In genomic region chr17:27649111-27649571, GRCh38 we compare ENCODE assay signal across 7 cellular contexts. TPM values are rescaled to one million over a fixed set of nuclear protein-coding genes. Genes with fewer than 3 reads are reported as not detected.
DNase-seq lines count a peak whose midpoint lies in the region; ATAC-seq, FAIRE-seq and TF ChIP-seq lines count a peak whose summit lies in the region.
"Not testable (repeated sequence)": the region's sequence is repeated elsewhere in the genome, so short reads cannot be mapped to it uniquely, and the experiment has no call there.

No MANE protein-coding gene starts in this region.

- peak overlapping the region; percentile 68 for H3K27ac Mint-ChIP-seq in T-helper 2 cell treated with Interferon-gamma antibody and Interleukin-4, amounts not matched to agents 5 μg/mL and 100 μg/mL, for 36 hours
- peak overlapping the region; percentile 62 for H3K27ac Mint-ChIP-seq in neural crest cell (ENCODE audit: unreplicated experiment)
- H3K27ac Mint-ChIP-seq in stimulated activated memory B cell treated with anti-CD40 and anti-IgM and Interleukin-4, amounts not matched to agents 10 μg/mL and 1 μg/mL and 100 μg/mL, for 72 hours, result peak overlapping the region; percentile 60

- dilution Hi-C loops in endothelial cell of umbilical vein (cut with MboI; ENCODE audit: extremely low pct_ligation_motif_present, low sequenced_read_pairs), result not testable (repeated sequence)

- FAIRE-seq in endothelial cell of umbilical vein (lab: Jason Lieb, UNC); HepG2 (lab: Jason Lieb, UNC): not testable (repeated sequence)

- not testable (repeated sequence) for H3K27me3 Mint-ChIP-seq in T-helper 2 cell treated with Interferon-gamma antibody and Interleukin-4, amounts not matched to agents 5 μg/mL and 100 μg/mL, for 36 hours (ENCODE audit: low read depth); neural crest cell (ENCODE audit: low read depth); stimulated activated memory B cell treated with anti-CD40 and anti-IgM and Interleukin-4, amounts not matched to agents 10 μg/mL and 1 μg/mL and 100 μg/mL, for 72 hours

- BruUV-seq in endothelial cell of umbilical vein (replicated peaks; lab: Mats Ljungman, UMichigan), result TSS peak; percentile 54
- not testable (repeated sequence) for BruUV-seq in HepG2 (replicated peaks; lab: Mats Ljungman, UMichigan)

- intact Hi-C loops in endothelial cell of umbilical vein (cut with micrococcal nuclease); left ventricle myocardium inferior (cut with micrococcal nuclease); HepG2 (cut with micrococcal nuclease; ENCODE audit: unreplicated experiment): not testable (repeated sequence)

- not testable (repeated sequence) for H3K79me2 ChIP-seq in endothelial cell of umbilical vein (ENCODE audit: control insufficient read depth, insufficient read depth, low read length); HepG2 (ENCODE audit: insufficient read depth, low read length)

- H3K4me2 ChIP-seq in endothelial cell of umbilical vein (ENCODE audit: insufficient read depth, low read length); HepG2 (ENCODE audit: low read depth, low read length): not testable (repeated sequence)

- not testable (repeated sequence) for H3K9me1 ChIP-seq in endothelial cell of umbilical vein (replicated peaks; ENCODE audit: control insufficient read depth, extremely low read depth, insufficient read depth, low read length)

- TF ChIP-seq POLR2A in endothelial cell of umbilical vein (IDR thresholded peaks at IDR 0.05; ENCODE audit: low read depth, low read length); HepG2 (IDR thresholded peaks at IDR 0.05; ENCODE audit: insufficient read depth in 1 of 2, low read depth in 2 of 2, low read length in 2 of 2): not testable (repeated sequence)

- not testable (repeated sequence) for TF ChIP-seq CTCF in endothelial cell of umbilical vein (IDR thresholded peaks at IDR 0.05; ENCODE audit: extremely low read depth in 1 of 2, insufficient read depth in 1 of 2, low read depth in 1 of 2, low read length in 2 of 2); left ventricle myocardium inferior (IDR thresholded peaks at IDR 0.05; ENCODE audit: borderline replicate concordance); HepG2 (CRISPR knock-in tag; IDR thresholded peaks at IDR 0.05); neural crest cell (conservative IDR thresholded peaks at IDR 0.05)

- H3K36me3 ChIP-seq in H7 (replicated peaks; ENCODE audit: control insufficient read depth, insufficient read depth, low read length); endothelial cell of umbilical vein (ENCODE audit: control insufficient read depth in 2 of 2, extremely low read depth in 1 of 2, insufficient read depth in 2 of 2, low read length in 2 of 2); left ventricle myocardium inferior; HepG2 (replicated peaks in 1 of 2; ENCODE audit: control insufficient read depth in 1 of 2, insufficient read depth in 2 of 2, low read length in 2 of 2): not testable (repeated sequence)

- DNase-seq in H7, result peak; percentile 55
- DNase-seq in T-helper 2 cell treated with Interferon-gamma antibody and Interleukin-4, amounts not matched to agents 5 μg/mL and 100 μg/mL, for 36 hours (ENCODE audit: low spot score); endothelial cell of umbilical vein (ENCODE audit: low read depth, low spot score); left ventricle myocardium inferior; HepG2 (ENCODE audit: low spot score); neural crest cell (ENCODE audit: low read depth, low spot score): not testable (repeated sequence)

- H3K36me3 Mint-ChIP-seq in T-helper 2 cell treated with Interferon-gamma antibody and Interleukin-4, amounts not matched to agents 5 μg/mL and 100 μg/mL, for 36 hours (ENCODE audit: low read depth), result peaks cover 19% of the 10 kb centered on the region
- H3K36me3 Mint-ChIP-seq in neural crest cell (ENCODE audit: low read depth), result not testable (repeated sequence)
- H3K36me3 Mint-ChIP-seq in stimulated activated memory B cell treated with anti-CD40 and anti-IgM and Interleukin-4, amounts not matched to agents 10 μg/mL and 1 μg/mL and 100 μg/mL, for 72 hours, result peaks cover 25% of the 10 kb centered on the region

- H3K9me3 Mint-ChIP-seq in T-helper 2 cell treated with Interferon-gamma antibody and Interleukin-4, amounts not matched to agents 5 μg/mL and 100 μg/mL, for 36 hours; neural crest cell; stimulated activated memory B cell treated with anti-CD40 and anti-IgM and Interleukin-4, amounts not matched to agents 10 μg/mL and 1 μg/mL and 100 μg/mL, for 72 hours: not testable (repeated sequence)

- not testable (repeated sequence) for H4K20me1 ChIP-seq in endothelial cell of umbilical vein (replicated peaks; ENCODE audit: control insufficient read depth, extremely low read depth, insufficient read depth, low read length); HepG2 (ENCODE audit: insufficient read depth, low read length)

- POLR2A ChIA-PET in endothelial cell of umbilical vein (lab: Charles Lee); HepG2 (lab: Yijun Ruan, JAX): not testable (repeated sequence)

- not testable (repeated sequence) for ATAC-seq in HepG2; stimulated activated memory B cell treated with anti-CD40 and anti-IgM and Interleukin-4, amounts not matched to agents 10 μg/mL and 1 μg/mL and 100 μg/mL, for 72 hours

- not testable (repeated sequence) for H3K9me3 ChIP-seq in endothelial cell of umbilical vein (replicated peaks; ENCODE audit: control insufficient read depth, insufficient read depth, low read length); left ventricle myocardium inferior (replicated peaks); HepG2 (ENCODE audit: low read length)

- CTCF ChIA-PET in endothelial cell of umbilical vein (lab: Charles Lee), result interaction anchor here (1.6 to 2.5 kb wide), 2 partner anchors 28 to 107 kb away, joined by 6 to 13 read pairs; no protein-coding TSS in a partner anchor
- CTCF ChIA-PET in HepG2 (lab: Yijun Ruan, JAX; ENCODE audit: low intra/inter-chr PET ratio, low total read pairs), result not testable (repeated sequence)

- not testable (repeated sequence) for H2AFZ ChIP-seq in endothelial cell of umbilical vein (ENCODE audit: low read depth, low read length); HepG2 (ENCODE audit: low read length)

- WGBS in HepG2 (ENCODE audit: low lambda C conversion rate), result 0% methylated on average over 1 of the region's 5 CpGs

- not testable (repeated sequence) for H3K9ac ChIP-seq in endothelial cell of umbilical vein (replicated peaks; ENCODE audit: extremely low read depth, insufficient read depth, low read length); HepG2 (ENCODE audit: insufficient read depth, low read depth, low read length)

- in situ Hi-C loops in HepG2 (cut with HindIII; ENCODE audit: extremely low pct_ligation_motif_present, low pct_unique_long_range_greater_than_20kb), result not testable (repeated sequence)

- not testable (repeated sequence) for TF ChIP-seq EP300 in HepG2 (IDR thresholded peaks at IDR 0.05; ENCODE audit: low read depth in 2 of 2, low read length in 2 of 2); HepG2 (CRISPR knock-in tag; IDR thresholded peaks at IDR 0.05; ENCODE audit: borderline replicate concordance)

- not testable (repeated sequence) for H3K4me1 Mint-ChIP-seq in T-helper 2 cell treated with Interferon-gamma antibody and Interleukin-4, amounts not matched to agents 5 μg/mL and 100 μg/mL, for 36 hours (ENCODE audit: low read depth); neural crest cell; stimulated activated memory B cell treated with anti-CD40 and anti-IgM and Interleukin-4, amounts not matched to agents 10 μg/mL and 1 μg/mL and 100 μg/mL, for 72 hours

- H3K4me1 ChIP-seq in endothelial cell of umbilical vein (ENCODE audit: control insufficient read depth, extremely low read depth, insufficient read depth, low read length), result not testable (repeated sequence)
- H3K4me1 ChIP-seq in left ventricle myocardium inferior (peaks cover 34% of the 10 kb centered on the region), HepG2 (ENCODE audit: insufficient read depth, low read length) (peaks cover 15% of the 10 kb centered on the region)

- H3K4me3 ChIP-seq in H7 (ENCODE audit: insufficient read depth, low read depth, low read length); endothelial cell of umbilical vein (replicated peaks in 1 of 3; ENCODE audit: insufficient read depth in 1 of 3, low read depth in 1 of 3, low read length in 3 of 3); left ventricle myocardium inferior; HepG2 (replicated peaks in 1 of 3; ENCODE audit: insufficient read depth in 1 of 3, low read depth in 2 of 3, low read length in 3 of 3): not testable (repeated sequence)

- H3K27ac ChIP-seq in endothelial cell of umbilical vein (ENCODE audit: insufficient read depth, low read depth, low read length); HepG2 (ENCODE audit: extremely low read length, insufficient read depth, low read length): not testable (repeated sequence)
- H3K27ac ChIP-seq in left ventricle myocardium inferior (replicated peaks), result peak overlapping the region; percentile 30

- not testable (repeated sequence) for H3K27me3 ChIP-seq in H7 (ENCODE audit: control insufficient read depth, insufficient read depth, low read length); endothelial cell of umbilical vein (ENCODE audit: control insufficient read depth in 2 of 2, insufficient read depth in 2 of 2, low read length in 2 of 2); left ventricle myocardium inferior (ENCODE audit: low read depth); HepG2 (ENCODE audit: control insufficient read depth in 1 of 2, insufficient read depth in 2 of 2, low read length in 2 of 2)

- not testable (repeated sequence) for H3K4me3 Mint-ChIP-seq in T-helper 2 cell treated with Interferon-gamma antibody and Interleukin-4, amounts not matched to agents 5 μg/mL and 100 μg/mL, for 36 hours; neural crest cell; stimulated activated memory B cell treated with anti-CD40 and anti-IgM and Interleukin-4, amounts not matched to agents 10 μg/mL and 1 μg/mL and 100 μg/mL, for 72 hours

- not testable (repeated sequence) for TF ChIP-seq RAD21 in HepG2 (CRISPR knock-in tag; IDR thresholded peaks at IDR 0.05)

RNA-seq across cellular contexts. Expression of gene LGALS9, which starts 18.2 kb away (rescaled TPM):
- 0.31 and 0.63 TPM in 2 replicates for total RNA-seq in H7 (2014; rRNA removed; shearing (Covaris generic))
- total RNA-seq in endothelial cell of umbilical vein, result 32.5 and 52.4 TPM in 2 replicates
- 65.2 and 83.3 TPM in 2 replicates for polyA plus RNA-seq in endothelial cell of umbilical vein
- polyA plus RNA-seq in endothelial cell of umbilical vein (2011; cell fraction: cytosol; rRNA removed), result 27.0 and 35.2 TPM in 2 replicates
- polyA plus RNA-seq in endothelial cell of umbilical vein (2011; cell fraction: nucleus; rRNA removed), result 39.8 and 48.8 TPM in 2 replicates
- polyA plus RNA-seq in endothelial cell of umbilical vein (2012), result 33.2 and 63.8 TPM in 2 replicates
- polyA minus RNA-seq in endothelial cell of umbilical vein, result 59.6 and 74.2 TPM in 2 replicates
- not detected for polyA minus RNA-seq in endothelial cell of umbilical vein (2011; cell fraction: cytosol; rRNA and poly(A)+ RNA removed)
- polyA minus RNA-seq in endothelial cell of umbilical vein (2011; cell fraction: nucleus; rRNA and poly(A)+ RNA removed), result 21.3 and 25.5 TPM in 2 replicates
- total RNA-seq in left ventricle myocardium inferior, result 15.2 TPM
- total RNA-seq in HepG2 (2016; rRNA removed; fragmentation: Illumina TruSeq; extraction: Trizol), result 0.40 and 0.56 TPM in 2 replicates
- not detected in 2 replicates for total RNA-seq in HepG2 (2016; cell fraction: cytosol; rRNA removed; fragmentation: Illumina TruSeq; extraction: Trizol; ENCODE audit: low read depth)
- 0.26 TPM in 1 of 2 replicates, not detected in the other for total RNA-seq in HepG2 (2016; cell fraction: insoluble cytoplasmic fraction; rRNA removed; fragmentation: Illumina TruSeq; extraction: Trizol)
- total RNA-seq in HepG2 (2016; cell fraction: membrane; rRNA removed; fragmentation: Illumina TruSeq; extraction: Trizol), result 0.48 TPM in 1 of 2 replicates, not detected in the other
- total RNA-seq in HepG2 (2016; cell fraction: nucleus; rRNA removed; fragmentation: Illumina TruSeq; extraction: Trizol), result 0.41 and 0.59 TPM in 2 replicates
- polyA plus RNA-seq in HepG2 (2011; rRNA removed), result 1.4 and 1.6 TPM in 2 replicates
- 0.46 and 0.60 TPM in 2 replicates for polyA plus RNA-seq in HepG2 (2011; cell fraction: cytosol; rRNA removed)
- polyA plus RNA-seq in HepG2 (2011; cell fraction: nucleus; rRNA removed), result 3.3 and 4.3 TPM in 2 replicates
- 2.2 and 2.8 TPM in 2 replicates for polyA plus RNA-seq in HepG2 (2012)
- 0.15 and 0.23 TPM in 2 replicates for polyA plus RNA-seq in HepG2 (2016; cell fraction: cytosol; fragmentation: Illumina TruSeq; extraction: Trizol; ENCODE audit: low read depth)
- polyA plus RNA-seq in HepG2 (2016; cell fraction: insoluble cytoplasmic fraction; fragmentation: Illumina TruSeq; extraction: Trizol; ENCODE audit: low read depth), result 0.28 and 0.61 TPM in 2 replicates
- polyA plus RNA-seq in HepG2 (2016; cell fraction: membrane; fragmentation: Illumina TruSeq; extraction: Trizol; ENCODE audit: low read depth), result 0.21 and 0.37 TPM in 2 replicates
- 1.3 and 2.3 TPM in 2 replicates for polyA plus RNA-seq in HepG2 (2016; cell fraction: nucleus; fragmentation: Illumina TruSeq; extraction: Trizol; ENCODE audit: insufficient read depth, low read depth)
- polyA minus RNA-seq in HepG2 (2011; rRNA and poly(A)+ RNA removed; ENCODE audit: low replicate concordance), result 1.6 and 2.5 TPM in 2 replicates
- 0.62 TPM in 1 of 2 replicates, not detected in the other for polyA minus RNA-seq in HepG2 (2011; cell fraction: cytosol; rRNA and poly(A)+ RNA removed)
- polyA minus RNA-seq in HepG2 (2011; cell fraction: nucleus; rRNA and poly(A)+ RNA removed), result 3.3 and 3.4 TPM in 2 replicates
- 0.84 and 2.1 TPM in 2 replicates for total RNA-seq in neural crest cell
